ENCODE assay signal across 13 cellular contexts in genomic region chr2:79717364-79718007, GRCh38.
DNase-seq lines count a peak whose midpoint lies in the region; ATAC-seq and TF ChIP-seq lines count a peak whose summit lies in the region.
"Had no signal": no experiment of that assay in that cellular context is flagged by ENCODE, and none has a peak within 500 bp of the region (broad histone marks: within the 10 kb centered on the region; RNA-seq: fewer than 3 reads in every experiment).

No MANE protein-coding gene starts in this region.

- H3K4me3 ChIP-seq in astrocyte of the cerebellum (ENCODE audit: low read depth, low read length), result no peak overlapping the region
- H3K4me3 ChIP-seq in CD8-positive, alpha-beta memory T cell (ENCODE audit: low read length), result no peak overlapping the region
- H3K4me3 ChIP-seq: BLaER1 treated with 17β-estradiol and CSF1 and Interleukin-3, amounts not matched to agents 10 nM and 100 nM; dorsolateral prefrontal cortex; GM12878 had no signal

- no peak overlapping the region for H3K27ac ChIP-seq in CD8-positive, alpha-beta memory T cell (ENCODE audit: low read depth, low read length)
- H3K27ac ChIP-seq: BLaER1 treated with 17β-estradiol and CSF1 and Interleukin-3, amounts not matched to agents 10 nM and 100 nM; dorsolateral prefrontal cortex had no signal

- no peaks in the 10 kb centered on the region for H3K36me3 Mint-ChIP-seq in CD8-positive, alpha-beta memory T cell
- H3K36me3 Mint-ChIP-seq in stimulated activated naive B cell treated with anti-CD40 and anti-IgM and Interleukin-4, amounts not matched to agents 10 μg/mL and 1 μg/mL and 100 μg/mL, for 72 hours, result no peaks in the 10 kb centered on the region

- no peaks in the 10 kb centered on the region for H3K4me1 Mint-ChIP-seq in CD8-positive, alpha-beta memory T cell
- H3K4me1 Mint-ChIP-seq in stimulated activated naive B cell treated with anti-CD40 and anti-IgM and Interleukin-4, amounts not matched to agents 10 μg/mL and 1 μg/mL and 100 μg/mL, for 72 hours, result no peaks in the 10 kb centered on the region
- H3K4me1 Mint-ChIP-seq: activated B cell treated with CpG ODN at 0.5 μM for 24 hours had no signal

- DNase-seq in ACHN, result peak; percentile 98
- peak; percentile 35 for DNase-seq in HT-29 (ENCODE audit: low spot score)
- peak; percentile 95 for DNase-seq in astrocyte of the cerebellum (ENCODE audit: low read depth)
- DNase-seq in left kidney (ENCODE audit: low read depth, low spot score), result peak; percentile 9
- no peak for DNase-seq in NOMO-1 treated with DMSO at 0.1 percent for 48 hours (lab: John Stamatoyannopoulos, UW; ENCODE audit: unreplicated experiment)
- no peak for DNase-seq in CD8-positive, alpha-beta memory T cell
- no peak for DNase-seq in stimulated activated naive B cell treated with anti-CD40 and anti-IgM and Interleukin-4, amounts not matched to agents 10 μg/mL and 1 μg/mL and 100 μg/mL, for 72 hours
- DNase-seq: activated B cell treated with CpG ODN at 0.5 μM for 24 hours, dorsolateral prefrontal cortex, NCI-H1105 had no signal

- CTCF ChIA-PET in CD8-positive, alpha-beta memory T cell (lab: Charles Lee), result no interaction called here

- in situ Hi-C loops in ACHN (cut with HindIII; ENCODE audit: low pct_ligation_motif_present, low pct_unique_long_range_greater_than_20kb, low sequenced_read_pairs), result no loop called here
- in situ Hi-C loops in astrocyte of the cerebellum (cut with HindIII; ENCODE audit: low sequenced_read_pairs), result no loop called here

- no peak overlapping the region for H3K4me3 Mint-ChIP-seq in CD8-positive, alpha-beta memory T cell
- H3K4me3 Mint-ChIP-seq in stimulated activated naive B cell treated with anti-CD40 and anti-IgM and Interleukin-4, amounts not matched to agents 10 μg/mL and 1 μg/mL and 100 μg/mL, for 72 hours, result no peak overlapping the region
- H3K4me3 Mint-ChIP-seq: activated B cell treated with CpG ODN at 0.5 μM for 24 hours had no signal

- POLR2A ChIA-PET in CD8-positive, alpha-beta memory T cell (lab: Charles Lee), result no interaction called here

- H3K9me3 Mint-ChIP-seq in CD8-positive, alpha-beta memory T cell, result peaks cover 5 to 18% (median 10%) of the 10 kb centered on the region in 5 donors
- peaks cover 0 to 4% of the 10 kb centered on the region in 2 donors for H3K9me3 Mint-ChIP-seq in stimulated activated naive B cell treated with anti-CD40 and anti-IgM and Interleukin-4, amounts not matched to agents 10 μg/mL and 1 μg/mL and 100 μg/mL, for 72 hours

- no peaks in the 10 kb centered on the region for H3K27me3 Mint-ChIP-seq in CD8-positive, alpha-beta memory T cell
- no peaks in the 10 kb centered on the region for H3K27me3 Mint-ChIP-seq in stimulated activated naive B cell treated with anti-CD40 and anti-IgM and Interleukin-4, amounts not matched to agents 10 μg/mL and 1 μg/mL and 100 μg/mL, for 72 hours
- H3K27me3 Mint-ChIP-seq: activated B cell treated with CpG ODN at 0.5 μM for 24 hours had no signal

- no peaks in the 10 kb centered on the region for H3K36me3 ChIP-seq in CD8-positive, alpha-beta memory T cell (ENCODE audit: insufficient read depth, low read length)
- H3K36me3 ChIP-seq: BLaER1 treated with 17β-estradiol and CSF1 and Interleukin-3, amounts not matched to agents 10 nM and 100 nM had no signal

- H3K27ac Mint-ChIP-seq in CD8-positive, alpha-beta memory T cell, result no peak overlapping the region
- H3K27ac Mint-ChIP-seq in stimulated activated naive B cell treated with anti-CD40 and anti-IgM and Interleukin-4, amounts not matched to agents 10 μg/mL and 1 μg/mL and 100 μg/mL, for 72 hours, result no peak overlapping the region
- H3K27ac Mint-ChIP-seq: activated B cell treated with CpG ODN at 0.5 μM for 24 hours had no signal

- no peak for TF ChIP-seq CTCF in astrocyte of the cerebellum (IDR thresholded peaks at IDR 0.05; ENCODE audit: low read depth, low read length, missing control alignments)

- no peaks in the 10 kb centered on the region for H3K9me3 ChIP-seq in CD8-positive, alpha-beta memory T cell (ENCODE audit: low read length)
- H3K9me3 ChIP-seq: BLaER1 treated with 17β-estradiol and CSF1 and Interleukin-3, amounts not matched to agents 10 nM and 100 nM had no signal

- H3K4me1 ChIP-seq in CD8-positive, alpha-beta memory T cell (ENCODE audit: insufficient read depth, low read length), result no peaks in the 10 kb centered on the region
- H3K4me1 ChIP-seq: BLaER1 treated with 17β-estradiol and CSF1 and Interleukin-3, amounts not matched to agents 10 nM and 100 nM had no signal

- no peaks in the 10 kb centered on the region for H3K27me3 ChIP-seq in CD8-positive, alpha-beta memory T cell (ENCODE audit: insufficient read depth, low read length, poor library complexity, severe bottlenecking)
- H3K27me3 ChIP-seq: BLaER1 treated with 17β-estradiol and CSF1 and Interleukin-3, amounts not matched to agents 10 nM and 100 nM; dorsolateral prefrontal cortex had no signal

- ATAC-seq in stimulated activated naive B cell treated with anti-CD40 and anti-IgM and Interleukin-4, amounts not matched to agents 10 μg/mL and 1 μg/mL and 100 μg/mL, for 72 hours (replicated peaks), result no peak
- no peak for ATAC-seq in HG02571 (IDR thresholded peaks at IDR 0.05; ENCODE audit: unreplicated experiment)
- ATAC-seq: GM12878 had no signal

Comparison
In these comparisons a context has a peak if more than half of its experiments do, and no peak if none do; other contexts are left out.
1. DNase-seq: peak in ACHN (single experiment), HT-29 (single experiment), astrocyte of the cerebellum (single experiment) and left kidney (single experiment); none in NOMO-1 treated with DMSO at 0.1 percent for 48 hours (single experiment), CD8-positive, alpha-beta memory T cell (0 of 5) and stimulated activated naive B cell treated with anti-CD40 and anti-IgM and Interleukin-4, amounts not matched to agents 10 μg/mL and 1 μg/mL and 100 μg/mL, for 72 hours (single experiment).